Comparison of ENCODE assay signal across 8 cellular contexts in genomic region chr12:123269395-123269892, GRCh38. TPM values are rescaled to one million over a fixed set of nuclear protein-coding genes. Genes with fewer than 3 reads are reported as not detected.
A peak's percentile ranks its signal among the peaks of the same experiment; 100 is the strongest.
DNase-seq lines count a peak whose midpoint lies in the region; ATAC-seq and TF ChIP-seq lines count a peak whose summit lies in the region.

No MANE protein-coding gene starts in this region.

- H3K79me2 ChIP-seq in neural progenitor cell (ENCODE audit: low read depth) = peaks cover 86% of the 10 kb centered on the region

- peaks cover 39% of the 10 kb centered on the region for H3K4me1 Mint-ChIP-seq in neural progenitor cell

- intact Hi-C loops in adrenal gland (cut with DNase I) = loop anchor here in 1 of 2 donors (10.0 kb wide), 2 partner anchors 65 to 345 kb away; no protein-coding TSS in a partner anchor
- intact Hi-C loops in head of caudate nucleus (cut with DNase I) = no loop called here

- H3K27ac ChIP-seq in adrenal gland (peak overlapping the region; percentile 21 to 98 (median 63)), neural progenitor cell (peak overlapping the region; percentile 82)

- no peak for ATAC-seq in GM21447 (IDR thresholded peaks at IDR 0.05; ENCODE audit: unreplicated experiment)
- no peak for ATAC-seq in HG03196 (IDR thresholded peaks at IDR 0.05; ENCODE audit: unreplicated experiment)

- DNase-seq in GM12865 (ENCODE audit: low read depth) = peak; percentile 58
- DNase-seq in NCI-H526 treated with DMSO at 0.1 percent for 48 hours (lab: John Stamatoyannopoulos, UW) = peak; percentile 76
- peak; percentile 68 to 93 (median 77) for DNase-seq in adrenal gland
- peak; percentile 78 to 95 (median 86) for DNase-seq in head of caudate nucleus
- peak; percentile 93 for DNase-seq in neural progenitor cell (ENCODE audit: low spot score)
- no peak for DNase-seq in KBM-7

- H3K27me3 ChIP-seq in adrenal gland (no peaks in the 10 kb centered on the region), neural progenitor cell (no peaks in the 10 kb centered on the region)

- H3K27me3 Mint-ChIP-seq in neural progenitor cell (ENCODE audit: insufficient read depth, low read depth) = peaks cover 6% of the 10 kb centered on the region

- no peak for TF ChIP-seq CTCF in GM12865 (IDR thresholded peaks at IDR 0.05; ENCODE audit: insufficient read depth, low read depth, low read length, missing control alignments)
- TF ChIP-seq CTCF in adrenal gland (IDR thresholded peaks at IDR 0.05) = peak in 1 of 6 experiments; percentile 17
- peak; percentile 50 for TF ChIP-seq CTCF in neural progenitor cell (IDR thresholded peaks at IDR 0.05)

- WGBS in adrenal gland, 4 donors = 0 to 6% (median 2%) methylated on average over 9 to 32 of the region's 32 CpGs

- peak overlapping the region; percentile 56 for H3K9ac ChIP-seq in neural progenitor cell

- H3K36me3 ChIP-seq in adrenal gland (replicated peaks in 1 of 2) = peaks cover 0 to 20% of the 10 kb centered on the region in 2 donors
- H3K36me3 ChIP-seq in neural progenitor cell = no peaks in the 10 kb centered on the region

- H3K4me2 ChIP-seq in neural progenitor cell = peak overlapping the region; percentile 97

- H3F3A ChIP-seq in neural progenitor cell (ENCODE audit: low read depth) = peaks cover 29% of the 10 kb centered on the region

- H3K4me3 ChIP-seq in GM12865 (ENCODE audit: low read depth, low read length) (peak overlapping the region; percentile 61), adrenal gland (peak overlapping the region in 3 of 4 donors; percentile 33 to 90 (median 64)), neural progenitor cell (peak overlapping the region; percentile 88)

- no peaks in the 10 kb centered on the region for H4K20me1 ChIP-seq in neural progenitor cell (ENCODE audit: low read depth)

- H3K9me3 Mint-ChIP-seq in neural progenitor cell = no peaks in the 10 kb centered on the region

- peaks cover 19% of the 10 kb centered on the region for H3K36me3 Mint-ChIP-seq in neural progenitor cell

- in situ Hi-C loops in KBM-7 (cut with MboI; ENCODE audit: low pct_unique_long_range_greater_than_20kb, low sequenced_read_pairs) = no loop called here

- H3K9me3 ChIP-seq in adrenal gland (replicated peaks in 1 of 3) (no peaks in the 10 kb centered on the region), neural progenitor cell (ENCODE audit: low read depth) (no peaks in the 10 kb centered on the region)

- TF ChIP-seq POLR2A in adrenal gland (IDR thresholded peaks at IDR 0.05) = peak in 1 of 2 donors; percentile 27

- peak overlapping the region; percentile 36 for H2AFZ ChIP-seq in neural progenitor cell (replicated peaks)

- H3K4me1 ChIP-seq in adrenal gland (replicated peaks in 1 of 2) (peaks cover 18 to 40% of the 10 kb centered on the region in 2 donors), neural progenitor cell (peaks cover 18% of the 10 kb centered on the region)

- peak overlapping the region; percentile 98 for H3K27ac Mint-ChIP-seq in neural progenitor cell

- peak overlapping the region; percentile 96 for H3K4me3 Mint-ChIP-seq in neural progenitor cell

RNA-seq across cellular contexts. Expression of gene CDK2AP1, which starts 2.2 kb away (rescaled TPM):
- total RNA-seq in adrenal gland (100 to 1,000 TPM in 3 of 8 donors, 10 to 100 TPM in 5; 69.9 to 130 (median 91.5) TPM), neural progenitor cell (ENCODE audit: low replicate concordance) (177 and 282 TPM in 2 replicates)
- polyA plus RNA-seq in adrenal gland = 100 to 1,000 TPM; 139 to 202 (median 196) TPM

RNA-seq across cellular contexts. Expression of gene MTRFR, which starts 36.2 kb away (rescaled TPM):
- 10 to 100 TPM; 12.2 to 18.6 (median 13.7) TPM for total RNA-seq in adrenal gland
- polyA plus RNA-seq in adrenal gland = 10 to 100 TPM; 15.8 to 23.3 (median 20.1) TPM
- 12.7 and 17.3 TPM in 2 replicates for total RNA-seq in neural progenitor cell (ENCODE audit: low replicate concordance)

RNA-seq across cellular contexts. Expression of gene MPHOSPH9, which starts 36.5 kb away (rescaled TPM):
- 10 to 100 TPM; 20.4 to 61.7 (median 26.7) TPM for total RNA-seq in adrenal gland
- 10 to 100 TPM; 11.7 to 16.5 (median 16.2) TPM for polyA plus RNA-seq in adrenal gland
- 177 and 302 TPM in 2 replicates for total RNA-seq in neural progenitor cell (ENCODE audit: low replicate concordance)
